ENCODE assay signal across 20 cellular contexts in genomic region chr6:125107048-125107447, GRCh38.
"Had no signal": no experiment of that assay in that cellular context is flagged by ENCODE, and none has a peak within 500 bp of the region (broad histone marks: within the 10 kb centered on the region; RNA-seq: fewer than 3 reads in every experiment).

No MANE protein-coding gene starts in this region.

- H3K36me3 ChIP-seq: gastrocnemius medialis, heart left ventricle, spleen, thoracic aorta, tibial nerve, upper lobe of right lung, uterus had no signal

- H3K27me3 Mint-ChIP-seq: memory B cell; stimulated activated memory B cell treated with anti-CD40 and anti-IgM and Interleukin-4, amounts not matched to agents 10 μg/mL and 1 μg/mL and 100 μg/mL, for 72 hours had no signal

- H3K4me3 ChIP-seq: gastrocnemius medialis, heart left ventricle, hepatocyte, lung, spleen, thoracic aorta, tibial nerve, upper lobe of right lung, uterus had no signal

- H3K27ac ChIP-seq: gastrocnemius medialis, heart left ventricle, hepatocyte, parathyroid adenoma, spleen, thoracic aorta, tibial nerve, upper lobe of right lung, uterus had no signal

- H3K79me2 ChIP-seq: hepatocyte, parathyroid adenoma had no signal

- H3K9ac ChIP-seq: parathyroid adenoma had no signal

- H3K27ac Mint-ChIP-seq: memory B cell; natural killer cell; progenitor cell of endocrine pancreas; stimulated activated memory B cell treated with anti-CD40 and anti-IgM and Interleukin-4, amounts not matched to agents 10 μg/mL and 1 μg/mL and 100 μg/mL, for 72 hours had no signal

- H3K4me1 ChIP-seq: parathyroid adenoma, upper lobe of right lung, uterus had no signal

- H3K4me1 Mint-ChIP-seq: memory B cell; natural killer cell; stimulated activated memory B cell treated with anti-CD40 and anti-IgM and Interleukin-4, amounts not matched to agents 10 μg/mL and 1 μg/mL and 100 μg/mL, for 72 hours had no signal

- H3K27me3 ChIP-seq: gastrocnemius medialis, heart left ventricle, hepatocyte, spleen, tibial nerve, upper lobe of right lung, uterus had no signal

- H3K4me3 Mint-ChIP-seq: memory B cell; natural killer cell; stimulated activated memory B cell treated with anti-CD40 and anti-IgM and Interleukin-4, amounts not matched to agents 10 μg/mL and 1 μg/mL and 100 μg/mL, for 72 hours had no signal

- H3K36me3 Mint-ChIP-seq: memory B cell; stimulated activated memory B cell treated with anti-CD40 and anti-IgM and Interleukin-4, amounts not matched to agents 10 μg/mL and 1 μg/mL and 100 μg/mL, for 72 hours had no signal

- H2AFZ ChIP-seq: hepatocyte, parathyroid adenoma had no signal

- DNase-seq: cortex of kidney; foreskin fibroblast; gastrocnemius medialis; heart left ventricle; kidney; natural killer cell; occipital lobe; spleen; stimulated activated CD4-positive, alpha-beta T cell treated with anti-CD3 and anti-CD28 coated beads, Interleukin-4, amount 100 ng/mL, for 4 hours; stimulated activated naive CD8-positive, alpha-beta T cell treated with anti-CD3 and anti-CD28 coated beads, Interleukin-15, Interleukin-2, amounts not matched to agents 100 U/mL and 50 U/mL, for 24 hours; upper lobe of right lung; uterus had no signal

- H3K4me2 ChIP-seq: hepatocyte had no signal
